17 cellular contexts compared by ENCODE assay signal in the genomic region with DNA sequence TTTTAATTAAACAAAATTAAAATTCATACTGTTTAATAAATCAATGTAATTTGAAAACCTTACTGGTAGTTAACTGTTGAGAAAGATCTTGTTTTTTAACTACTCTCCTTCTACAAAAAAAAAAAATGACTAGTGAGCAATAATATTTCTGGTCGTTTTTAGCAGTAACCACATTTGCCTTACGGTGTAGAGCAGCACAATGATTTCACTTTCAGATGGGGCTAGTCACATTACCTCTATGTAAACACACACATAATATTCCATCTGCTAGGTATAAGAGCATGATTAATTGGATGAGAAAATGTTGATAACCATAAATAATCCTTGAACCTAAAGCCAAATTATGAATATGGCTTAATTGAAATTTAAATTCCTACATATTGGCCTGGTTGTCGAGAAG.
DNase-seq lines count a peak whose midpoint lies in the region; ATAC-seq and TF ChIP-seq lines count a peak whose summit lies in the region.
"Had no signal": no experiment of that assay in that cellular context is flagged by ENCODE, and none has a peak within 500 bp of the region (broad histone marks: within the 10 kb centered on the region; RNA-seq: fewer than 3 reads in every experiment).

No MANE protein-coding gene starts in this region.

- H3K9me3 ChIP-seq in psoas muscle = no peaks in the 10 kb centered on the region
- H3K9me3 ChIP-seq: esophagus squamous epithelium, right lobe of liver had no signal

- no peaks in the 10 kb centered on the region for H3K27me3 Mint-ChIP-seq in activated naive CD4-positive, alpha-beta T cell treated with anti-CD3 and anti-CD28 coated beads, Interleukin-2, amount 10 ng/mL, durations not matched to agents 7 days and 5 days
- H3K27me3 Mint-ChIP-seq in HFFc6 (ENCODE audit: insufficient read depth) = no peaks in the 10 kb centered on the region

- DNase-seq in DMS53 (lab: John Stamatoyannopoulos, UW) = peak; percentile 15
- DNase-seq in DMS53 treated with DMSO at 0.1 percent for 48 hours (lab: John Stamatoyannopoulos, UW; ENCODE audit: unreplicated experiment) = no peak
- no peak for DNase-seq in activated CD8-positive, alpha-beta memory T cell treated with anti-CD3 and anti-CD28 coated beads, Interleukin-2, amount 50 U/mL, for 4 hours
- no peak for DNase-seq in activated naive CD4-positive, alpha-beta T cell treated with anti-CD3 and anti-CD28 coated beads, Interleukin-2, amount 10 ng/mL, durations not matched to agents 7 days and 5 days
- no peak for DNase-seq in psoas muscle
- DNase-seq in HFFc6 = no peak
- DNase-seq: activated naive CD4-positive, alpha-beta T cell; dermis blood vessel endothelial cell; esophagus squamous epithelium; NCI-H510A; right lobe of liver; WERI-Rb-1 had no signal

- no peak overlapping the region for H3K4me3 Mint-ChIP-seq in activated naive CD4-positive, alpha-beta T cell treated with anti-CD3 and anti-CD28 coated beads, Interleukin-2, amount 10 ng/mL, durations not matched to agents 7 days and 5 days
- no peak overlapping the region for H3K4me3 Mint-ChIP-seq in HFFc6

- H3K27ac ChIP-seq in psoas muscle = no peak overlapping the region
- H3K27ac ChIP-seq: 22Rv1, esophagus squamous epithelium, hepatocyte, right lobe of liver, WERI-Rb-1 had no signal

- no peak overlapping the region for H3K27ac Mint-ChIP-seq in activated naive CD4-positive, alpha-beta T cell treated with anti-CD3 and anti-CD28 coated beads, Interleukin-2, amount 10 ng/mL, durations not matched to agents 7 days and 5 days
- H3K27ac Mint-ChIP-seq in HFFc6 = no peak overlapping the region

- H3K9me3 Mint-ChIP-seq in activated naive CD4-positive, alpha-beta T cell treated with anti-CD3 and anti-CD28 coated beads, Interleukin-2, amount 10 ng/mL, durations not matched to agents 7 days and 5 days = no peaks in the 10 kb centered on the region
- peaks cover 25% of the 10 kb centered on the region for H3K9me3 Mint-ChIP-seq in HFFc6

- 74 to 77% (median 77%) methylated on average over 3 of the region's 3 CpGs for WGBS in psoas muscle, 3 donors

- ATAC-seq in HG02588 (IDR thresholded peaks at IDR 0.05; ENCODE audit: unreplicated experiment) = peak; percentile 51
- ATAC-seq in HG03342 (IDR thresholded peaks at IDR 0.05; ENCODE audit: unreplicated experiment) = peak; percentile 71
- ATAC-seq in psoas muscle = no peak
- ATAC-seq: K562, right lobe of liver had no signal

- intact Hi-C loops in psoas muscle (cut with DNase I) = no loop called here

- H3K27me3 ChIP-seq in psoas muscle (ENCODE audit: insufficient read depth in 3 of 3, low read length in 2 of 3) = no peaks in the 10 kb centered on the region
- H3K27me3 ChIP-seq: esophagus squamous epithelium, hepatocyte, right lobe of liver had no signal

- H3K4me1 Mint-ChIP-seq in activated naive CD4-positive, alpha-beta T cell treated with anti-CD3 and anti-CD28 coated beads, Interleukin-2, amount 10 ng/mL, durations not matched to agents 7 days and 5 days = no peaks in the 10 kb centered on the region
- no peaks in the 10 kb centered on the region for H3K4me1 Mint-ChIP-seq in HFFc6 (ENCODE audit: low read depth)

- TF ChIP-seq CTCF in psoas muscle (IDR thresholded peaks at IDR 0.05) (no peak), HFFc6 (IDR thresholded peaks at IDR 0.05) (no peak)

- no peaks in the 10 kb centered on the region for H3K4me1 ChIP-seq in psoas muscle
- H3K4me1 ChIP-seq: esophagus squamous epithelium, right lobe of liver had no signal

- H3K4me3 ChIP-seq in psoas muscle = no peak overlapping the region
- H3K4me3 ChIP-seq: esophagus squamous epithelium, hepatocyte, K562, right lobe of liver had no signal

- CTCF ChIA-PET in activated naive CD4-positive, alpha-beta T cell treated with anti-CD3 and anti-CD28 coated beads, Interleukin-2, amount 10 ng/mL, durations not matched to agents 7 days and 5 days (lab: Charles Lee) = no interaction called here

- H3K36me3 Mint-ChIP-seq in activated naive CD4-positive, alpha-beta T cell treated with anti-CD3 and anti-CD28 coated beads, Interleukin-2, amount 10 ng/mL, durations not matched to agents 7 days and 5 days = no peaks in the 10 kb centered on the region
- H3K36me3 Mint-ChIP-seq in HFFc6 (ENCODE audit: low read depth) = no peaks in the 10 kb centered on the region

- H3K36me3 ChIP-seq in psoas muscle (ENCODE audit: insufficient read depth in 1 of 2, low read depth in 1 of 2) = no peaks in the 10 kb centered on the region
- H3K36me3 ChIP-seq: esophagus squamous epithelium, right lobe of liver, WERI-Rb-1 had no signal

Comparison
In these comparisons a context has a peak if more than half of its experiments do, and no peak if none do; other contexts are left out.
1. ATAC-seq: peak in HG02588 (single experiment) and HG03342 (single experiment); none in psoas muscle (0 of 4).